In genomic region chr7:40986351-40986873, GRCh38 we compare ENCODE assay signal across 12 cellular contexts.
DNase-seq lines count a peak whose midpoint lies in the region; ATAC-seq, FAIRE-seq and TF ChIP-seq lines count a peak whose summit lies in the region.
"Had no signal": no experiment of that assay in that cellular context is flagged by ENCODE, and none has a peak within 500 bp of the region (broad histone marks: within the 10 kb centered on the region; RNA-seq: fewer than 3 reads in every experiment).

No MANE protein-coding gene starts in this region.

- no peak overlapping the region for H4K5ac ChIP-seq in IMR-90 (ENCODE audit: low read depth, low read length)

- peak overlapping the region; percentile 96; the same call in 1 of the 2 replicates for H2BK20ac ChIP-seq in IMR-90 (ENCODE audit: low read depth, low read length)

- H3K4me1 ChIP-seq in IMR-90 (ENCODE audit: control insufficient read depth, insufficient read depth, low read length) = peaks cover 8% of the 10 kb centered on the region
- peaks cover 0 to 4% (median 0%) of the 10 kb centered on the region in 4 donors for H3K4me1 ChIP-seq in right lobe of liver

- H2AK5ac ChIP-seq in IMR-90 (ENCODE audit: low read depth, low read length) = no peak overlapping the region

- peak overlapping the region in 1 of 2 experiments; percentile 22; a peak in 1 of 4 replicates for H4K8ac ChIP-seq in IMR-90 (ENCODE audit: low read depth in 2 of 2, low read length in 2 of 2)

- intact Hi-C loops in IMR-90 (cut with micrococcal nuclease) (loop anchor here (1.0 to 10.0 kb wide), 2 partner anchors 68 to 222 kb away; no protein-coding TSS in a partner anchor), right lobe of liver (cut with DNase I) (no loop called here)

- peak overlapping the region; percentile 39; the same call in 1 of the 2 replicates for H3K4me2 ChIP-seq in IMR-90 (ENCODE audit: low read depth, low read length)

- peak overlapping the region; percentile 81 for H2BK5ac ChIP-seq in IMR-90 (ENCODE audit: low read depth, low read length, poor library complexity, severe bottlenecking)

- TF ChIP-seq CTCF in AG10803 (conservative IDR thresholded peaks at IDR 0.05; ENCODE audit: low read length) = no peak
- no peak for TF ChIP-seq CTCF in IMR-90 (conservative IDR thresholded peaks at IDR 0.05; ENCODE audit: low read depth, low read length)
- TF ChIP-seq CTCF in bronchial epithelial cell (IDR thresholded peaks at IDR 0.05; ENCODE audit: insufficient read depth, low read length, severe bottlenecking) = no peak
- no peak for TF ChIP-seq CTCF in right lobe of liver (IDR thresholded peaks at IDR 0.05)

- no peaks in the 10 kb centered on the region for H4K20me1 ChIP-seq in IMR-90 (ENCODE audit: insufficient read depth, low read length)

- no TSS peak for BruUV-seq in IMR-90 (replicated peaks; lab: Mats Ljungman, UMichigan)

- H3K9me3 ChIP-seq in IMR-90 (ENCODE audit: control insufficient read depth, insufficient read depth, low read length) (no peaks in the 10 kb centered on the region), right lobe of liver (no peaks in the 10 kb centered on the region)

- POLR2A ChIA-PET in IMR-90 (lab: Charles Lee; ENCODE audit: unreplicated experiment) = no interaction called here

- peak; percentile 77 for DNase-seq in AG10803 (ENCODE audit: low read depth)
- peak; percentile 98 for DNase-seq in IMR-90
- DNase-seq in bronchial epithelial cell (ENCODE audit: low read depth) = peak; percentile 52
- DNase-seq in right lobe of liver = no peak
- DNase-seq in urothelium cell line (ENCODE audit: low spot score) = no peak
- no peak for DNase-seq in NCI-H510A treated with DMSO at 0.1 percent for 48 hours (lab: John Stamatoyannopoulos, UW)
- DNase-seq: NCI-H2171; stimulated activated CD8-positive, alpha-beta memory T cell treated with anti-CD3 and anti-CD28 coated beads, Interleukin-4, amount 100 ng/mL, for 48 hours had no signal

- H3K9me1 ChIP-seq in IMR-90 (ENCODE audit: insufficient read depth, low read length) = peaks cover 3% of the 10 kb centered on the region

- H3K79me1 ChIP-seq in IMR-90 (ENCODE audit: low read depth in 1 of 2, low read length in 2 of 2) = no peaks in the 10 kb centered on the region; a peak in 1 of 4 replicates

- H2BK120ac ChIP-seq in IMR-90 (ENCODE audit: low read depth, low read length) = peak overlapping the region; percentile 97

- peak overlapping the region; percentile 32; the same call in 1 of the 2 replicates for H3K4ac ChIP-seq in IMR-90 (ENCODE audit: low read depth, low read length)

- CTCF ChIA-PET in IMR-90 (lab: Yijun Ruan, JAX) = no interaction called here

- TF ChIP-seq RAD21 in IMR-90 (IDR thresholded peaks at IDR 0.05; ENCODE audit: low read length) = no peak; the same call in 1 of the 2 replicates

- no peak overlapping the region for H2BK15ac ChIP-seq in IMR-90 (ENCODE audit: low read depth, low read length)

- no peak overlapping the region; the same call in 1 of the 2 replicates for H3K14ac ChIP-seq in IMR-90 (replicated peaks; ENCODE audit: low read depth, low read length)

- H3K56ac ChIP-seq in IMR-90 (ENCODE audit: extremely low read depth, insufficient read depth, low read length) = no peak overlapping the region

- H3K36me3 ChIP-seq in IMR-90 (ENCODE audit: control insufficient read depth, insufficient read depth, low read length) (no peaks in the 10 kb centered on the region), bronchial epithelial cell (ENCODE audit: control insufficient read depth, insufficient read depth, low read length) (no peaks in the 10 kb centered on the region), right lobe of liver (no peaks in the 10 kb centered on the region)

- H3K23ac ChIP-seq in IMR-90 (ENCODE audit: low read depth, low read length) = peak overlapping the region; percentile 19; the same call in 1 of the 2 replicates

- in situ Hi-C loops in IMR-90 (cut with MboI; ENCODE audit: low sequenced_read_pairs) = no loop called here

- 0 out of 2 replicates have a peak overlapping the region, but pooled peaks have one; percentile 4 for H4K91ac ChIP-seq in IMR-90 (ENCODE audit: insufficient read depth, low read depth, low read length)

- H3K27me3 ChIP-seq in IMR-90 (ENCODE audit: control insufficient read depth, insufficient read depth, low read length) (no peaks in the 10 kb centered on the region), bronchial epithelial cell (ENCODE audit: control insufficient read depth, insufficient read depth, low read length) (no peaks in the 10 kb centered on the region), right lobe of liver (no peaks in the 10 kb centered on the region)

- H2AK9ac ChIP-seq in IMR-90 (replicated peaks; ENCODE audit: low read depth, low read length, poor library complexity) = no peak overlapping the region

- peak; percentile 92 for ATAC-seq in IMR-90 (ENCODE audit: low read depth)
- ATAC-seq in right lobe of liver = peak; percentile 80 to 96 (median 90)
- no peak for ATAC-seq in HG02759 (IDR thresholded peaks at IDR 0.05; ENCODE audit: unreplicated experiment)
- no peak for ATAC-seq in GM19455 (IDR thresholded peaks at IDR 0.05; ENCODE audit: unreplicated experiment)

- FAIRE-seq in bronchial epithelial cell (lab: Jason Lieb, UNC) = no peak
- no peak for FAIRE-seq in urothelium cell line (lab: Jason Lieb, UNC)
- FAIRE-seq: GM18507, H1 had no signal

- H3K4me3 ChIP-seq in AG10803 (ENCODE audit: low read length) (no peak overlapping the region), IMR-90 (ENCODE audit: insufficient read depth, low read depth, low read length) (no peak overlapping the region), bronchial epithelial cell (ENCODE audit: low read depth, low read length) (no peak overlapping the region), right lobe of liver (no peak overlapping the region)

- no peak overlapping the region for H2AFZ ChIP-seq in IMR-90 (replicated peaks; ENCODE audit: low read length, poor library complexity)

- peak overlapping the region; percentile 99; the same call in 1 of the 2 replicates for H3K18ac ChIP-seq in IMR-90 (ENCODE audit: low read depth, low read length)

- WGBS in IMR-90 (ENCODE audit: extremely low coverage in 2 of 2, insufficient read length in 1 of 2), 2 experiments = 0% methylated on average over 1 of the region's 7 CpGs; no CpG with 5 or more reads in 1 of the 2 experiments
- 20% methylated on average over 7 of the region's 7 CpGs for WGBS in right lobe of liver (ENCODE audit: insufficient coverage, low coverage, low lambda C conversion rate, missing lambda C conversion rate)

- H3K9ac ChIP-seq in IMR-90 (ENCODE audit: low read depth, low read length) = no peak overlapping the region

- H3K27ac ChIP-seq in IMR-90 (ENCODE audit: insufficient read depth, low read length) (no peak overlapping the region), right lobe of liver (no peak overlapping the region)

- dilution Hi-C loops in IMR-90 (cut with HindIII; ENCODE audit: low sequenced_read_pairs, unreplicated experiment) = no loop called here

- TF ChIP-seq POLR2A in IMR-90 (IDR thresholded peaks at IDR 0.05; ENCODE audit: low read depth, low read length) (no peak), right lobe of liver (IDR thresholded peaks at IDR 0.05) (no peak)

TF ChIP-seq in IMR-90, 13 proteins besides CTCF, POLR2A, EP300 and RAD21:
- TF ChIP-seq CEBPB (IDR thresholded peaks at IDR 0.05; ENCODE audit: low read depth, low read length) (peak; percentile 95), BHLHE40 (IDR thresholded peaks at IDR 0.05; ENCODE audit: low read depth, low read length) (no peak; the same call in 1 of the 2 replicates), FOS (IDR thresholded peaks at IDR 0.05; ENCODE audit: low read depth, low read length) (peak; percentile 28), RCOR1 (IDR thresholded peaks at IDR 0.05; ENCODE audit: insufficient replicate concordance, low read length) (peak; percentile 40), SMC3 (IDR thresholded peaks at IDR 0.05; ENCODE audit: low read depth, low read length) (peak; percentile 1; the same call in 1 of the 2 replicates), MAFK (IDR thresholded peaks at IDR 0.05; ENCODE audit: low read depth, low read length) (no peak), MXI1 (IDR thresholded peaks at IDR 0.05; ENCODE audit: borderline replicate concordance, low read depth, low read length) (no peak)

Comparison
In these comparisons a context has a peak if more than half of its experiments do, and no peak if none do; other contexts are left out.
1. DNase-seq: peak in AG10803 (single experiment), IMR-90 (single experiment) and bronchial epithelial cell (single experiment); none in right lobe of liver (0 of 3), urothelium cell line (single experiment) and NCI-H510A treated with DMSO at 0.1 percent for 48 hours (single experiment).
2. ATAC-seq: peak in IMR-90 (single experiment) and right lobe of liver (4 of 4); none in HG02759 (single experiment) and GM19455 (single experiment).